8 cellular contexts compared by ENCODE assay signal in genomic region chr4:42398448-42399355, GRCh38. TPM values are rescaled to one million over a fixed set of nuclear protein-coding genes. Genes with fewer than 3 reads are reported as not detected.
DNase-seq lines count a peak whose midpoint lies in the region; ATAC-seq and TF ChIP-seq lines count a peak whose summit lies in the region.

No MANE protein-coding gene starts in this region.

- no peaks in the 10 kb centered on the region for H3K36me3 Mint-ChIP-seq in naive B cell

- peak overlapping the region; percentile 74 to 94 (median 86) for H3K4me3 Mint-ChIP-seq in naive B cell

- peaks cover 46 to 67% (median 58%) of the 10 kb centered on the region in 3 donors for H3K27me3 Mint-ChIP-seq in naive B cell

- peak overlapping the region in 1 of 6 donors; percentile 47 for H3K27ac Mint-ChIP-seq in naive B cell

- ATAC-seq in HG03103 (IDR thresholded peaks at IDR 0.05; ENCODE audit: low read depth, unreplicated experiment) = peak; percentile 4
- ATAC-seq in naive B cell (ENCODE audit: low read depth in 2 of 2) = peak in 1 of 2 donors; percentile 3
- ATAC-seq in GM19467 (IDR thresholded peaks at IDR 0.05; ENCODE audit: unreplicated experiment) = no peak

- H3K4me3 ChIP-seq in BE2C (ENCODE audit: low read depth, low read length) = peak overlapping the region; percentile 78
- H3K4me3 ChIP-seq in coronary artery = peak overlapping the region; percentile 83

- no peak for DNase-seq in BE2C
- no peak for DNase-seq in coronary artery (ENCODE audit: low spot score)
- DNase-seq in naive B cell = no peak
- no peak for DNase-seq in NCI-H1436 treated with DMSO at 0.1 percent for 48 hours (lab: John Stamatoyannopoulos, UW)
- no peak for DNase-seq in NCI-H2171 treated with DMSO at 0.1 percent for 48 hours (lab: John Stamatoyannopoulos, UW)
- DNase-seq in globus pallidus (ENCODE audit: low spot score) = no peak

- H3K27me3 ChIP-seq in BE2C = no peaks in the 10 kb centered on the region

- H3K9me3 ChIP-seq in BE2C = no peaks in the 10 kb centered on the region

- H3K36me3 ChIP-seq in BE2C = no peaks in the 10 kb centered on the region

- TF ChIP-seq CTCF in BE2C (IDR thresholded peaks at IDR 0.05; ENCODE audit: low read depth, low read length) (peak; percentile 17; the same call in 1 of the 2 replicates), coronary artery (IDR thresholded peaks at IDR 0.05) (no peak)

- peaks cover 6% of the 10 kb centered on the region for H3K4me1 ChIP-seq in BE2C

- no peaks in the 10 kb centered on the region for H3K9me3 Mint-ChIP-seq in naive B cell

- peak overlapping the region in 1 of 2 donors; percentile 49 for H3K27ac ChIP-seq in coronary artery

- H3K4me1 Mint-ChIP-seq in naive B cell = peaks cover 20 to 40% (median 35%) of the 10 kb centered on the region in 3 donors

RNA-seq across cellular contexts. Expression of gene SHISA3, which starts 1.4 kb away (rescaled TPM):
- 3.8 TPM for polyA plus RNA-seq in BE2C (2012; ENCODE audit: insufficient read depth, insufficient read length, low read depth)
- polyA plus RNA-seq in naive B cell (ENCODE audit: low read depth in 6 of 6) = not detected
